Comparison of ENCODE assay signal across 8 cellular contexts in genomic region chr16:89319883-89320716, GRCh38.
DNase-seq lines count a peak whose midpoint lies in the region; ATAC-seq and TF ChIP-seq lines count a peak whose summit lies in the region.

No MANE protein-coding gene starts in this region.

- H3K4me3 Mint-ChIP-seq in CD4-positive, alpha-beta T cell: peak overlapping the region; percentile 38
- H3K4me3 Mint-ChIP-seq in dendritic cell treated with granulocyte-macrophage colony-stimulating factor and Interleukin-4, amounts not matched to agents 40 ng/mL and 50 ng/mL, for 4 days: peak overlapping the region; percentile 37

- peaks cover 91% of the 10 kb centered on the region for H3K4me1 Mint-ChIP-seq in CD4-positive, alpha-beta T cell (ENCODE audit: low read depth)
- peaks cover 97% of the 10 kb centered on the region for H3K4me1 Mint-ChIP-seq in dendritic cell treated with granulocyte-macrophage colony-stimulating factor and Interleukin-4, amounts not matched to agents 40 ng/mL and 50 ng/mL, for 4 days (ENCODE audit: low read depth)

- CTCF ChIA-PET in CD4-positive, alpha-beta T cell (lab: Charles Lee): no interaction called here

- H3K9me3 ChIP-seq in CD4-positive, alpha-beta T cell (ENCODE audit: control insufficient read depth, low read length): no peaks in the 10 kb centered on the region
- H3K9me3 ChIP-seq in mucosa of descending colon: no peaks in the 10 kb centered on the region
- H3K9me3 ChIP-seq in tibial artery: no peaks in the 10 kb centered on the region

- peaks cover 76% of the 10 kb centered on the region for H3K4me1 ChIP-seq in mucosa of descending colon (ENCODE audit: low read depth)
- peaks cover 8 to 97% (median 68%) of the 10 kb centered on the region in 4 donors for H3K4me1 ChIP-seq in tibial artery

- ATAC-seq in CD4-positive, alpha-beta T cell (ENCODE audit: poor library complexity): no peak
- peak; percentile 51 for ATAC-seq in HG02798 (IDR thresholded peaks at IDR 0.05; ENCODE audit: poor library complexity, unreplicated experiment)
- ATAC-seq in mucosa of descending colon: peak; percentile 57
- ATAC-seq in HG02678 (IDR thresholded peaks at IDR 0.05; ENCODE audit: unreplicated experiment): no peak

- DNase-seq in CD4-positive, alpha-beta T cell: peak in 1 of 10 experiments; percentile 21
- DNase-seq in T1000 (lab: John Stamatoyannopoulos, UW) (peak; percentile 72), mucosa of descending colon (peak in 1 of 3 donors; percentile 74), tibial artery (peak in 1 of 2 donors; percentile 85), NCI-H1048 (lab: John Stamatoyannopoulos, UW) (no peak)

- H3K9me3 Mint-ChIP-seq in CD4-positive, alpha-beta T cell: no peaks in the 10 kb centered on the region
- H3K9me3 Mint-ChIP-seq in dendritic cell treated with granulocyte-macrophage colony-stimulating factor and Interleukin-4, amounts not matched to agents 40 ng/mL and 50 ng/mL, for 4 days: no peaks in the 10 kb centered on the region

- H3K27ac Mint-ChIP-seq in CD4-positive, alpha-beta T cell: peak overlapping the region; percentile 98
- peak overlapping the region; percentile 20 for H3K27ac Mint-ChIP-seq in dendritic cell treated with granulocyte-macrophage colony-stimulating factor and Interleukin-4, amounts not matched to agents 40 ng/mL and 50 ng/mL, for 4 days

- H3K36me3 ChIP-seq in mucosa of descending colon (ENCODE audit: low read depth) (no peaks in the 10 kb centered on the region), tibial artery (peaks cover 0 to 8% (median 0%) of the 10 kb centered on the region in 3 donors)

- H3K36me3 Mint-ChIP-seq in CD4-positive, alpha-beta T cell (ENCODE audit: low read depth): peaks cover 26% of the 10 kb centered on the region
- H3K36me3 Mint-ChIP-seq in dendritic cell treated with granulocyte-macrophage colony-stimulating factor and Interleukin-4, amounts not matched to agents 40 ng/mL and 50 ng/mL, for 4 days (ENCODE audit: low read depth): peaks cover 46% of the 10 kb centered on the region

- no peak for TF ChIP-seq CTCF in CD4-positive, alpha-beta T cell (IDR thresholded peaks at IDR 0.05)
- no peak for TF ChIP-seq CTCF in mucosa of descending colon (IDR thresholded peaks at IDR 0.05)
- no peak for TF ChIP-seq CTCF in tibial artery (IDR thresholded peaks at IDR 0.05)

- no peaks in the 10 kb centered on the region for H3K27me3 Mint-ChIP-seq in CD4-positive, alpha-beta T cell
- no peaks in the 10 kb centered on the region for H3K27me3 Mint-ChIP-seq in dendritic cell treated with granulocyte-macrophage colony-stimulating factor and Interleukin-4, amounts not matched to agents 40 ng/mL and 50 ng/mL, for 4 days

- H3K27ac ChIP-seq in CD4-positive, alpha-beta T cell (ENCODE audit: low read depth, low read length): no peak overlapping the region
- H3K27ac ChIP-seq in tibial artery: peak overlapping the region; percentile 70 to 81

- no peaks in the 10 kb centered on the region for H3K27me3 ChIP-seq in CD4-positive, alpha-beta T cell (ENCODE audit: control insufficient read depth, insufficient read depth, low read length)
- no peaks in the 10 kb centered on the region for H3K27me3 ChIP-seq in tibial artery

- POLR2A ChIA-PET in CD4-positive, alpha-beta T cell (lab: Charles Lee): no interaction called here

- H3K4me3 ChIP-seq in mucosa of descending colon (no peak overlapping the region), tibial artery (peak overlapping the region; percentile 35)

- intact Hi-C loops in CD4-positive, alpha-beta T cell (cut with DNase I, micrococcal nuclease): loop anchor here in 1 of 2 experiments (5.0 kb wide), 2 partner anchors 42 to 167 kb away; no protein-coding TSS in a partner anchor
- intact Hi-C loops in dendritic cell treated with granulocyte-macrophage colony-stimulating factor and Interleukin-4, amounts not matched to agents 40 ng/mL and 50 ng/mL, for 4 days (cut with micrococcal nuclease): no loop called here
- intact Hi-C loops in mucosa of descending colon (cut with DNase I, micrococcal nuclease): no loop called here
- intact Hi-C loops in tibial artery (cut with DNase I; ENCODE audit: low total_unique reads): no loop called here

Comparison
In these comparisons a context has a peak if more than half of its experiments do, and no peak if none do; other contexts are left out.
1. ATAC-seq: peak in HG02798 (single experiment) and mucosa of descending colon (single experiment); none in CD4-positive, alpha-beta T cell (single experiment) and HG02678 (single experiment).